In the genomic region with DNA sequence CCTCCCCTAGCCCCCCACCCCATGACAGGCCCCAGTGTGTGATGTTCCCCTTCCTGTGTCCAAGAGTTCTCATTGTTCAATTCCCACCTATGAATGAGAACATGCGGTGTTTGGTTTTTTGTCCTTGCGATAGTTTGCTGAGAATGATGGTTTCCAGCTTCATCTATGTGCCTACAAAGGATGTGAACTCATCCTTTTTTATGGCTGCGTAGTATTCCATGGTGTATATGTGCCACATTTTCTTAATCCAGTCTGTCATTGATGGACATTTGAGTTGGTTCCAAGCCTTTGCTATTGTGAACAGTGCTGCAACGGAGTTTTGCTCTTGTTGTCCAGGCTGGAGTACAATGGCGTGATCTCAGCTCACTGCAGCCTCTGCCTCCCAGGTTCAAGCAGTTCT, we compare ENCODE assay signal across 3 cellular contexts. TPM values are rescaled to one million over a fixed set of nuclear protein-coding genes. Genes with fewer than 3 reads are reported as not detected.
"Had no signal": no experiment of that assay in that cellular context is flagged by ENCODE, and none has a peak within 500 bp of the region (broad histone marks: within the 10 kb centered on the region; RNA-seq: fewer than 3 reads in every experiment).

No MANE protein-coding gene starts in this region.

RNA-seq across cellular contexts. Expression of gene SHOX2, which starts 16.5 kb away (rescaled TPM):
- total RNA-seq: HT-29 had no signal
- polyA plus RNA-seq: HepG2, IgD-negative memory B cell had no signal
